Comparison of ENCODE assay signal across 16 cellular contexts in genomic region chr5:158140120-158140778, GRCh38.
A peak's percentile ranks its signal among the peaks of the same experiment; 100 is the strongest.
DNase-seq lines count a peak whose midpoint lies in the region; ATAC-seq, FAIRE-seq and TF ChIP-seq lines count a peak whose summit lies in the region.
"Had no signal": no experiment of that assay in that cellular context is flagged by ENCODE, and none has a peak within 500 bp of the region (broad histone marks: within the 10 kb centered on the region; RNA-seq: fewer than 3 reads in every experiment).

No MANE protein-coding gene starts in this region.

- no peaks in the 10 kb centered on the region for H3K79me2 ChIP-seq in astrocyte (ENCODE audit: insufficient read depth, low read length)

- H3K9me3 ChIP-seq in astrocyte (ENCODE audit: insufficient read depth, low read depth, low read length) (no peaks in the 10 kb centered on the region), tibial nerve (no peaks in the 10 kb centered on the region), stomach (no peaks in the 10 kb centered on the region)
- H3K9me3 ChIP-seq: sigmoid colon had no signal

- no peaks in the 10 kb centered on the region for H3K36me3 Mint-ChIP-seq in astrocyte (ENCODE audit: low read depth, unreplicated experiment)
- H3K36me3 Mint-ChIP-seq: CD8-positive, alpha-beta T cell had no signal

- no peak overlapping the region for H3K4me3 Mint-ChIP-seq in astrocyte (ENCODE audit: unreplicated experiment)
- H3K4me3 Mint-ChIP-seq: CD8-positive, alpha-beta T cell; stimulated activated naive CD8-positive, alpha-beta T cell treated with anti-CD3 and anti-CD28 coated beads, Interleukin-15, amount 100 ng/mL, for 72 hours had no signal

- no peaks in the 10 kb centered on the region for H4K20me1 ChIP-seq in astrocyte (ENCODE audit: insufficient read depth, low read length)

- peak; percentile 87 for ATAC-seq in left ventricle myocardium superior
- no peak for ATAC-seq in HG03095 (IDR thresholded peaks at IDR 0.05; ENCODE audit: unreplicated experiment)
- ATAC-seq in GM19324 (IDR thresholded peaks at IDR 0.05; ENCODE audit: low FRiP score, unreplicated experiment), result no peak
- ATAC-seq: CD8-positive, alpha-beta T cell; stimulated activated naive CD8-positive, alpha-beta T cell treated with anti-CD3 and anti-CD28 coated beads, Interleukin-15, amount 100 ng/mL, for 72 hours had no signal

- H3K4me3 ChIP-seq in astrocyte (ENCODE audit: insufficient read depth, low read depth, low read length) (no peak overlapping the region), tibial nerve (no peak overlapping the region), stomach (no peak overlapping the region)
- H3K4me3 ChIP-seq: sigmoid colon had no signal

- no peak overlapping the region for H2AFZ ChIP-seq in astrocyte (ENCODE audit: low read depth, low read length)

- H3K9ac ChIP-seq in astrocyte (ENCODE audit: low read length), result no peak overlapping the region

- H3K36me3 ChIP-seq in astrocyte (ENCODE audit: insufficient read depth, low read length) (no peaks in the 10 kb centered on the region), tibial nerve (no peaks in the 10 kb centered on the region), stomach (no peaks in the 10 kb centered on the region)
- H3K36me3 ChIP-seq: sigmoid colon had no signal

- peak; percentile 29 for DNase-seq in HTR-8/SVneo (ENCODE audit: insufficient read length, low spot score)
- DNase-seq in astrocyte (ENCODE audit: low read depth), result peak; percentile 70
- DNase-seq in left ventricle myocardium superior, result peak; percentile 36
- DNase-seq in tibial nerve (ENCODE audit: low spot score in 2 of 2), result peak; percentile 21 to 45
- no peak for DNase-seq in stomach
- DNase-seq: activated CD8-positive, alpha-beta memory T cell treated with anti-CD3 and anti-CD28 coated beads for 24 hours; activated naive CD4-positive, alpha-beta T cell; CD8-positive, alpha-beta T cell; erythroblast; NCI-H1694 treated with DMSO at 0.1 percent for 48 hours; NCI-H748 treated with DMSO at 0.1 percent for 48 hours; sigmoid colon; stimulated activated naive CD8-positive, alpha-beta T cell treated with anti-CD3 and anti-CD28 coated beads, Interleukin-15, amount 100 ng/mL, for 72 hours had no signal

- intact Hi-C loops in left ventricle myocardium superior (cut with micrococcal nuclease) (no loop called here), stomach (cut with DNase I; ENCODE audit: low total_unique reads) (no loop called here)

- H3K4me1 ChIP-seq in astrocyte (ENCODE audit: insufficient read depth, low read length) (peaks cover 21% of the 10 kb centered on the region), tibial nerve (no peaks in the 10 kb centered on the region), stomach (no peaks in the 10 kb centered on the region)
- H3K4me1 ChIP-seq: sigmoid colon had no signal

- TF ChIP-seq CTCF in astrocyte (IDR thresholded peaks at IDR 0.05; ENCODE audit: insufficient read depth, low read depth, low read length), result no peak
- no peak for TF ChIP-seq CTCF in tibial nerve (IDR thresholded peaks at IDR 0.05)
- no peak for TF ChIP-seq CTCF in stomach (IDR thresholded peaks at IDR 0.05)

- 30 to 58% methylated on average over 4 of the region's 4 CpGs for WGBS in tibial nerve, 2 donors
- WGBS in stomach, 5 donors, result 67 to 78% (median 75%) methylated on average over 4 of the region's 4 CpGs

- H3K9me3 Mint-ChIP-seq in astrocyte (ENCODE audit: unreplicated experiment), result peaks cover 5% of the 10 kb centered on the region
- H3K9me3 Mint-ChIP-seq: CD8-positive, alpha-beta T cell; stimulated activated naive CD8-positive, alpha-beta T cell treated with anti-CD3 and anti-CD28 coated beads, Interleukin-15, amount 100 ng/mL, for 72 hours had no signal

- TF ChIP-seq EP300 in tibial nerve (IDR thresholded peaks at IDR 0.05), result peak in 1 of 2 donors; percentile 34
- TF ChIP-seq EP300 in stomach (IDR thresholded peaks at IDR 0.05), result no peak

- H3K4me2 ChIP-seq in astrocyte (ENCODE audit: low read length), result peak overlapping the region; percentile 30

- H3K27ac ChIP-seq in astrocyte (ENCODE audit: low read depth, low read length) (peak overlapping the region; percentile 47), tibial nerve (peak overlapping the region in 1 of 4 donors; percentile 8), stomach (no peak overlapping the region)
- H3K27ac ChIP-seq: sigmoid colon had no signal

- H3K27ac Mint-ChIP-seq in astrocyte (ENCODE audit: unreplicated experiment), result peak overlapping the region; percentile 75
- H3K27ac Mint-ChIP-seq: CD8-positive, alpha-beta T cell had no signal

- H3K27me3 Mint-ChIP-seq in astrocyte (ENCODE audit: low read depth, unreplicated experiment), result peaks cover 1% of the 10 kb centered on the region
- H3K27me3 Mint-ChIP-seq: stimulated activated naive CD8-positive, alpha-beta T cell treated with anti-CD3 and anti-CD28 coated beads, Interleukin-15, amount 100 ng/mL, for 72 hours had no signal

- H3K4me1 Mint-ChIP-seq in astrocyte (ENCODE audit: low read depth, unreplicated experiment), result peaks cover 15% of the 10 kb centered on the region
- H3K4me1 Mint-ChIP-seq: stimulated activated naive CD8-positive, alpha-beta T cell treated with anti-CD3 and anti-CD28 coated beads, Interleukin-15, amount 100 ng/mL, for 72 hours had no signal

- TF ChIP-seq POLR2A in tibial nerve (IDR thresholded peaks at IDR 0.05), result no peak
- no peak for TF ChIP-seq POLR2A in stomach (IDR thresholded peaks at IDR 0.05)

- FAIRE-seq in HTR-8/SVneo (lab: Jason Lieb, UNC) (no peak), astrocyte (lab: Jason Lieb, UNC) (peak; percentile 63)
- FAIRE-seq: TTC549 had no signal

- H3K27me3 ChIP-seq in astrocyte (ENCODE audit: insufficient read depth, low read length), result no peaks in the 10 kb centered on the region
- H3K27me3 ChIP-seq in tibial nerve, result no peaks in the 10 kb centered on the region
- no peaks in the 10 kb centered on the region for H3K27me3 ChIP-seq in stomach
- H3K27me3 ChIP-seq: sigmoid colon had no signal
